ENCODE assay signal across 1 cellular context in genomic region chr19:58545286-58546068, GRCh38.
TF ChIP-seq lines count a peak whose summit lies in the region.

No MANE protein-coding gene starts in this region.

TF ChIP-seq in IMR-90, 13 proteins besides CTCF, POLR2A, EP300 and RAD21:
- TF ChIP-seq FOS (IDR thresholded peaks at IDR 0.05; ENCODE audit: low read depth, low read length): no peak
- TF ChIP-seq RCOR1 (IDR thresholded peaks at IDR 0.05; ENCODE audit: insufficient replicate concordance, low read length): no peak
- TF ChIP-seq SMC3 (IDR thresholded peaks at IDR 0.05; ENCODE audit: low read depth, low read length): no peak
- no peak for TF ChIP-seq CHD1 (IDR thresholded peaks at IDR 0.05; ENCODE audit: low read depth, low read length)
- no peak for TF ChIP-seq RFX5 (IDR thresholded peaks at IDR 0.05; ENCODE audit: low read depth, low read length)
- TF ChIP-seq USF2 (IDR thresholded peaks at IDR 0.05; ENCODE audit: low read depth, low read length): no peak
- TF ChIP-seq BHLHE40 (IDR thresholded peaks at IDR 0.05; ENCODE audit: low read depth, low read length): no peak
- no peak for TF ChIP-seq NFE2L2 (IDR thresholded peaks at IDR 0.05; ENCODE audit: low read depth, low read length)
- no peak for TF ChIP-seq MXI1 (IDR thresholded peaks at IDR 0.05; ENCODE audit: borderline replicate concordance, low read depth, low read length)
- no peak for TF ChIP-seq ELK1 (IDR thresholded peaks at IDR 0.05; ENCODE audit: borderline replicate concordance, low read depth, low read length)
- no peak for TF ChIP-seq CEBPB (IDR thresholded peaks at IDR 0.05; ENCODE audit: low read depth, low read length)
- no peak for TF ChIP-seq MAZ (IDR thresholded peaks at IDR 0.05; ENCODE audit: borderline replicate concordance, low read depth, low read length)
- TF ChIP-seq MAFK (IDR thresholded peaks at IDR 0.05; ENCODE audit: low read depth, low read length): no peak
